In the genomic region with DNA sequence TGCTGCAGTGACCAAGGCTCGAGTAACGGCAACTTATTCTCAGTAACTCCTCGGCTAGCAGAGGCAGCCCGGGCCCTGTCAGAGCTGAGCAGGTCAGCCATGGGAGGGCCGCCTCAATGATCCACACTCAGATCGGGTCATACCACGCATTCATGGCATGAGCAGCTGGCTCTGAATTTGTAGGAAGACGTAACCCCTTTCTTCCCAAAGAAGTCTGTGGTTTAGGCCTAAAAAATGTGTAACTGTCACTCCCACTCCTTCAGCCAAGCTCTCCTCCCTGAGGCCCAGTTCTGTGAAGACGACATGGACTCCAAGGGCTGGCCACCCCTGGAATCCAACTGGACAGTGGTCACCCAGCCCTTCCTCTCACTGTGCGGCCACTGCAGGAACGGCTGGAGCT, we compare ENCODE assay signal across 10 cellular contexts. TPM values are rescaled to one million over a fixed set of nuclear protein-coding genes. Genes with fewer than 3 reads are reported as not detected.
DNase-seq lines count a peak whose midpoint lies in the region; ATAC-seq and TF ChIP-seq lines count a peak whose summit lies in the region.
"Had no signal": no experiment of that assay in that cellular context is flagged by ENCODE, and none has a peak within 500 bp of the region (broad histone marks: within the 10 kb centered on the region; RNA-seq: fewer than 3 reads in every experiment).

No MANE protein-coding gene starts in this region.

- H3K4me3 Mint-ChIP-seq in endodermal cell, result no peak overlapping the region

- TF ChIP-seq CTCF in endodermal cell (conservative IDR thresholded peaks at IDR 0.05), result no peak
- TF ChIP-seq CTCF in uterus (IDR thresholded peaks at IDR 0.05), result no peak

- peak overlapping the region; percentile 95 for H3K27ac ChIP-seq in endodermal cell (ENCODE audit: low read depth, low read length)
- peak overlapping the region; percentile 96 for H3K27ac ChIP-seq in muscle layer of duodenum (ENCODE audit: low read length)
- H3K27ac ChIP-seq in uterus, result peak overlapping the region; percentile 93 to 95
- H3K27ac ChIP-seq in effector memory CD4-positive, alpha-beta T cell (ENCODE audit: insufficient read depth, low read length, poor library complexity, severe bottlenecking), result no peak overlapping the region
- no peak overlapping the region for H3K27ac ChIP-seq in Karpas-422 (ENCODE audit: low read length)
- H3K27ac ChIP-seq: KMS-11 had no signal

- H3K9me3 Mint-ChIP-seq in activated naive CD4-positive, alpha-beta T cell treated with anti-CD3 and anti-CD28 coated beads, Interleukin-2, amount 50 U/mL, for 72 hours, result no peaks in the 10 kb centered on the region
- H3K9me3 Mint-ChIP-seq in endodermal cell, result no peaks in the 10 kb centered on the region

- H3K9ac ChIP-seq in endodermal cell (ENCODE audit: extremely low read depth, low read length, poor library complexity, severe bottlenecking) (no peak overlapping the region), Karpas-422 (ENCODE audit: low read length) (no peak overlapping the region)
- H3K9ac ChIP-seq: KMS-11 had no signal

- H3K36me3 Mint-ChIP-seq in activated naive CD4-positive, alpha-beta T cell treated with anti-CD3 and anti-CD28 coated beads, Interleukin-2, amount 50 U/mL, for 72 hours, result peaks cover 4 to 6% of the 10 kb centered on the region in 2 donors
- H3K36me3 Mint-ChIP-seq in endodermal cell (ENCODE audit: low read depth), result peaks cover 16% of the 10 kb centered on the region

- H3K4me2 ChIP-seq in Karpas-422 (ENCODE audit: low read depth, low read length, poor library complexity, severe bottlenecking), result no peak overlapping the region
- H3K4me2 ChIP-seq: KMS-11 had no signal

- no peak for ATAC-seq in activated naive CD4-positive, alpha-beta T cell treated with anti-CD3 and anti-CD28 coated beads, Interleukin-2, amount 50 U/mL, for 72 hours

- TF ChIP-seq POLR2A in uterus (IDR thresholded peaks at IDR 0.05), result no peak

- no peak overlapping the region for H3K4me3 ChIP-seq in endodermal cell (ENCODE audit: low read length)
- H3K4me3 ChIP-seq in muscle layer of duodenum (ENCODE audit: low read depth in 1 of 2, low read length in 2 of 2), result peak overlapping the region in 1 of 2 donors; percentile 41
- H3K4me3 ChIP-seq in uterus, result no peak overlapping the region
- H3K4me3 ChIP-seq in effector memory CD4-positive, alpha-beta T cell (ENCODE audit: insufficient read depth, low read depth, low read length, poor library complexity, severe bottlenecking), result no peak overlapping the region
- H3K4me3 ChIP-seq in Karpas-422 (ENCODE audit: low read length), result no peak overlapping the region

- intact Hi-C loops in uterus (cut with DNase I; ENCODE audit: low total_unique reads), result no loop called here

- no peaks in the 10 kb centered on the region for H4K20me1 ChIP-seq in Karpas-422 (ENCODE audit: insufficient read depth, low read depth, low read length)

- no peak overlapping the region for H2AFZ ChIP-seq in Karpas-422 (ENCODE audit: low read length)

- H3K9me3 ChIP-seq in endodermal cell (ENCODE audit: control insufficient read depth, low read length) (no peaks in the 10 kb centered on the region), muscle layer of duodenum (ENCODE audit: control insufficient read depth in 1 of 2, low read length in 2 of 2) (no peaks in the 10 kb centered on the region), uterus (no peaks in the 10 kb centered on the region), Karpas-422 (ENCODE audit: low read length) (no peaks in the 10 kb centered on the region)
- no peaks in the 10 kb centered on the region for H3K9me3 ChIP-seq in effector memory CD4-positive, alpha-beta T cell (ENCODE audit: control insufficient read depth, low read length)

- DNase-seq in activated naive CD4-positive, alpha-beta T cell treated with anti-CD3 and anti-CD28 coated beads, Interleukin-2, amount 50 U/mL, for 72 hours (ENCODE audit: low spot score in 2 of 2), result no peak
- DNase-seq in activated naive CD4-positive, alpha-beta T cell treated with anti-CD3 and anti-CD28 coated beads, Interleukin-2, amount 50 U/mL, for 16 hours, result no peak
- no peak for DNase-seq in endodermal cell
- DNase-seq in uterus, result peak in 1 of 2 donors; percentile 42
- DNase-seq in effector memory CD4-positive, alpha-beta T cell, result no peak
- no peak for DNase-seq in Karpas-422
- no peak for DNase-seq in SKM-1 (lab: John Stamatoyannopoulos, UW; ENCODE audit: unreplicated experiment)
- DNase-seq: T-helper 1 cell had no signal

- 92 to 98% methylated on average over 10 to 11 of the region's 11 CpGs for WGBS in endodermal cell (ENCODE audit: insufficient coverage in 1 of 2, insufficient read length in 1 of 2), 2 experiments

- H3K27ac Mint-ChIP-seq in activated naive CD4-positive, alpha-beta T cell treated with anti-CD3 and anti-CD28 coated beads, Interleukin-2, amount 50 U/mL, for 72 hours, result peak overlapping the region; percentile 36 to 79
- H3K27ac Mint-ChIP-seq in endodermal cell, result peak overlapping the region; percentile 28

- H3K9me2 ChIP-seq in Karpas-422 (replicated peaks; ENCODE audit: insufficient read depth, low read length), result no peaks in the 10 kb centered on the region

- H3K4me1 ChIP-seq in endodermal cell (ENCODE audit: control insufficient read depth, insufficient read depth, low read length) (peaks cover 6% of the 10 kb centered on the region), muscle layer of duodenum (ENCODE audit: control insufficient read depth in 1 of 2, insufficient read depth in 2 of 2, low read length in 2 of 2) (peaks cover 25 to 34% of the 10 kb centered on the region in 2 donors), uterus (peaks cover 22 to 29% of the 10 kb centered on the region in 2 donors), Karpas-422 (ENCODE audit: low read length) (no peaks in the 10 kb centered on the region)
- no peaks in the 10 kb centered on the region for H3K4me1 ChIP-seq in effector memory CD4-positive, alpha-beta T cell (ENCODE audit: control insufficient read depth, insufficient read depth, low read length, poor library complexity, severe bottlenecking)

- H3K4me1 Mint-ChIP-seq in endodermal cell, result peaks cover 23% of the 10 kb centered on the region

- no peaks in the 10 kb centered on the region for H3K27me3 Mint-ChIP-seq in endodermal cell (ENCODE audit: insufficient read depth)

- H3K79me2 ChIP-seq in Karpas-422 (ENCODE audit: low read length), result no peaks in the 10 kb centered on the region

- H3K27me3 ChIP-seq in endodermal cell (ENCODE audit: control insufficient read depth, insufficient read depth, low read length, poor library complexity, severe bottlenecking) (no peaks in the 10 kb centered on the region), muscle layer of duodenum (ENCODE audit: low read depth, low read length) (no peaks in the 10 kb centered on the region), uterus (no peaks in the 10 kb centered on the region), Karpas-422 (ENCODE audit: low read length) (no peaks in the 10 kb centered on the region)
- no peaks in the 10 kb centered on the region for H3K27me3 ChIP-seq in effector memory CD4-positive, alpha-beta T cell (replicated peaks; ENCODE audit: control insufficient read depth, insufficient read depth, low read length, poor library complexity, severe bottlenecking)

- H3K36me3 ChIP-seq in endodermal cell (ENCODE audit: control insufficient read depth, insufficient read depth, low read length) (peaks cover 45% of the 10 kb centered on the region), muscle layer of duodenum (ENCODE audit: control insufficient read depth in 1 of 2, insufficient read depth in 2 of 2, low read length in 2 of 2) (peaks cover 4 to 31% of the 10 kb centered on the region in 2 donors), uterus (no peaks in the 10 kb centered on the region), Karpas-422 (ENCODE audit: insufficient read depth, low read length) (peaks cover 34% of the 10 kb centered on the region)
- peaks cover 8% of the 10 kb centered on the region for H3K36me3 ChIP-seq in effector memory CD4-positive, alpha-beta T cell (ENCODE audit: control insufficient read depth, insufficient read depth, low read length)

RNA-seq across cellular contexts. Expression of gene PPP2R1B, which starts 30.0 kb away (rescaled TPM):
- 10 to 100 TPM; 53.9 to 57.3 TPM for total RNA-seq in activated naive CD4-positive, alpha-beta T cell treated with anti-CD3 and anti-CD28 coated beads, Interleukin-2, amount 50 U/mL, for 72 hours
- total RNA-seq in endodermal cell (10 to 100 TPM; 70.0 to 89.7 TPM), uterus (10 to 100 TPM; 12.0 to 30.0 (median 28.4) TPM)
- 36.8 TPM for polyA plus RNA-seq in endodermal cell (2013, experiment 1 of 2)
- 37.3 TPM for polyA plus RNA-seq in endodermal cell (2013, experiment 2 of 2)
- 145 and 211 TPM in 2 replicates for total RNA-seq in Karpas-422 (2014; rRNA removed; shearing (Covaris generic); ENCODE audit: low replicate concordance)

Comparison
In these comparisons a context has a peak if more than half of its experiments do, and no peak if none do; other contexts are left out.
1. H3K27ac ChIP-seq: peak in endodermal cell (single experiment), muscle layer of duodenum (single experiment) and uterus (2 of 2); none in effector memory CD4-positive, alpha-beta T cell (single experiment) and Karpas-422 (single experiment).